ENCODE assay signal across 1 cellular context in the genomic region with DNA sequence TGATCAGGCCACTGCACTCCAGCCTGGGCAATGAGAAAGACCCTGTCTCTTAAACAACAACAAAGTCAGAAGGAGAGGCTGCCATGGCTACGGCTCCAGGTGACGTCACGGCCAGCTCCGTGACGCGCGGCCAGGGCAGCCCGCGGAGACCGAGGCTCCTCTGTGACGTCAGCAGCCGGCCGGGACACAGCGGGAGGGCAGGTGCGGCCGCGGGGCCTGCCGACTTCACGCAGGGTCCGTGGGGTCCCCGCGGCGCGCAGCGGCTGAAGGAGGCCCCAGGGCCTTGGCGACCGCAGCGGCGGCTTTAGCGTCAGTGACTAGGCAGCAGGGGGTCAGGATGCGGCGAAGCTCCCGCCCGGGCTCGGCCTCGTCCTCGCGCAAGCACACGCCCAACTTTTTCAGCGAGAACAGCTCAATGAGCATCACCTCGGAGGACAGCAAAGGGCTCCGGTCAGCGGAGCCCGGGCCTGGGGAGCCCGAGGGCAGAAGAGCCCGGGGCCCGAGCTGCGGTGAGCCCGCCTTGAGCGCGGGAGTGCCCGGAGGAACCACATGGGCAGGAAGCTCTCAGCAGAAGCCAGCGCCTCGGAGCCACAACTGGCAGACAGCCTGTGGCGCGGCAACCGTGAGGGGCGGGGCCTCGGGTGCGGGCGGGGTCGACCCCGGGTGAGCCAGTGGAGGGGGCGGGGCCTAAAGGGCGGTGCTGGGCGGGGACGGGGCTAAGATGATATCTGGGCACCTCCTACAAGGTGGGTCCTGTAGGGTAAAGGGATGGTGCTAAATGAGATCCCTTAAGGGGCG.
A peak's percentile ranks its signal among the peaks of the same experiment; 100 is the strongest.
TF ChIP-seq lines count a peak whose summit lies in the region.

A gene with protein sequence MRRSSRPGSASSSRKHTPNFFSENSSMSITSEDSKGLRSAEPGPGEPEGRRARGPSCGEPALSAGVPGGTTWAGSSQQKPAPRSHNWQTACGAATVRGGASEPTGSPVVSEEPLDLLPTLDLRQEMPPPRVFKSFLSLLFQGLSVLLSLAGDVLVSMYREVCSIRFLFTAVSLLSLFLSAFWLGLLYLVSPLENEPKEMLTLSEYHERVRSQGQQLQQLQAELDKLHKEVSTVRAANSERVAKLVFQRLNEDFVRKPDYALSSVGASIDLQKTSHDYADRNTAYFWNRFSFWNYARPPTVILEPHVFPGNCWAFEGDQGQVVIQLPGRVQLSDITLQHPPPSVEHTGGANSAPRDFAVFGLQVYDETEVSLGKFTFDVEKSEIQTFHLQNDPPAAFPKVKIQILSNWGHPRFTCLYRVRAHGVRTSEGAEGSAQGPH (plus strand): TSS at position 163 of the 798 bp plus-strand sequence. CDS start 175 bp downstream, at position 338.

TF ChIP-seq in HEK293, 187 proteins besides CTCF, POLR2A, EP300 and RAD21 (continued from another document and continues in another):
- TF ChIP-seq, protein P1, sequence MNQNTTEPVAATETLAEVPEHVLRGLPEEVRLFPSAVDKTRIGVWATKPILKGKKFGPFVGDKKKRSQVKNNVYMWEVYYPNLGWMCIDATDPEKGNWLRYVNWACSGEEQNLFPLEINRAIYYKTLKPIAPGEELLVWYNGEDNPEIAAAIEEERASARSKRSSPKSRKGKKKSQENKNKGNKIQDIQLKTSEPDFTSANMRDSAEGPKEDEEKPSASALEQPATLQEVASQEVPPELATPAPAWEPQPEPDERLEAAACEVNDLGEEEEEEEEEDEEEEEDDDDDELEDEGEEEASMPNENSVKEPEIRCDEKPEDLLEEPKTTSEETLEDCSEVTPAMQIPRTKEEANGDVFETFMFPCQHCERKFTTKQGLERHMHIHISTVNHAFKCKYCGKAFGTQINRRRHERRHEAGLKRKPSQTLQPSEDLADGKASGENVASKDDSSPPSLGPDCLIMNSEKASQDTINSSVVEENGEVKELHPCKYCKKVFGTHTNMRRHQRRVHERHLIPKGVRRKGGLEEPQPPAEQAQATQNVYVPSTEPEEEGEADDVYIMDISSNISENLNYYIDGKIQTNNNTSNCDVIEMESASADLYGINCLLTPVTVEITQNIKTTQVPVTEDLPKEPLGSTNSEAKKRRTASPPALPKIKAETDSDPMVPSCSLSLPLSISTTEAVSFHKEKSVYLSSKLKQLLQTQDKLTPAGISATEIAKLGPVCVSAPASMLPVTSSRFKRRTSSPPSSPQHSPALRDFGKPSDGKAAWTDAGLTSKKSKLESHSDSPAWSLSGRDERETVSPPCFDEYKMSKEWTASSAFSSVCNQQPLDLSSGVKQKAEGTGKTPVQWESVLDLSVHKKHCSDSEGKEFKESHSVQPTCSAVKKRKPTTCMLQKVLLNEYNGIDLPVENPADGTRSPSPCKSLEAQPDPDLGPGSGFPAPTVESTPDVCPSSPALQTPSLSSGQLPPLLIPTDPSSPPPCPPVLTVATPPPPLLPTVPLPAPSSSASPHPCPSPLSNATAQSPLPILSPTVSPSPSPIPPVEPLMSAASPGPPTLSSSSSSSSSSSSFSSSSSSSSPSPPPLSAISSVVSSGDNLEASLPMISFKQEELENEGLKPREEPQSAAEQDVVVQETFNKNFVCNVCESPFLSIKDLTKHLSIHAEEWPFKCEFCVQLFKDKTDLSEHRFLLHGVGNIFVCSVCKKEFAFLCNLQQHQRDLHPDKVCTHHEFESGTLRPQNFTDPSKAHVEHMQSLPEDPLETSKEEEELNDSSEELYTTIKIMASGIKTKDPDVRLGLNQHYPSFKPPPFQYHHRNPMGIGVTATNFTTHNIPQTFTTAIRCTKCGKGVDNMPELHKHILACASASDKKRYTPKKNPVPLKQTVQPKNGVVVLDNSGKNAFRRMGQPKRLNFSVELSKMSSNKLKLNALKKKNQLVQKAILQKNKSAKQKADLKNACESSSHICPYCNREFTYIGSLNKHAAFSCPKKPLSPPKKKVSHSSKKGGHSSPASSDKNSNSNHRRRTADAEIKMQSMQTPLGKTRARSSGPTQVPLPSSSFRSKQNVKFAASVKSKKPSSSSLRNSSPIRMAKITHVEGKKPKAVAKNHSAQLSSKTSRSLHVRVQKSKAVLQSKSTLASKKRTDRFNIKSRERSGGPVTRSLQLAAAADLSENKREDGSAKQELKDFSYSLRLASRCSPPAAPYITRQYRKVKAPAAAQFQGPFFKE (tag by site-specific recombination; IDR thresholded peaks at IDR 0.05; ENCODE audit: borderline replicate concordance), result no peak
- peak; percentile 98 for TF ChIP-seq ZBTB21 (tag by site-specific recombination; IDR thresholded peaks at IDR 0.05)
- TF ChIP-seq, protein P2, sequence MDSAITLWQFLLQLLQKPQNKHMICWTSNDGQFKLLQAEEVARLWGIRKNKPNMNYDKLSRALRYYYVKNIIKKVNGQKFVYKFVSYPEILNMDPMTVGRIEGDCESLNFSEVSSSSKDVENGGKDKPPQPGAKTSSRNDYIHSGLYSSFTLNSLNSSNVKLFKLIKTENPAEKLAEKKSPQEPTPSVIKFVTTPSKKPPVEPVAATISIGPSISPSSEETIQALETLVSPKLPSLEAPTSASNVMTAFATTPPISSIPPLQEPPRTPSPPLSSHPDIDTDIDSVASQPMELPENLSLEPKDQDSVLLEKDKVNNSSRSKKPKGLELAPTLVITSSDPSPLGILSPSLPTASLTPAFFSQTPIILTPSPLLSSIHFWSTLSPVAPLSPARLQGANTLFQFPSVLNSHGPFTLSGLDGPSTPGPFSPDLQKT (IDR thresholded peaks at IDR 0.05; ENCODE audit: borderline replicate concordance, low read depth, low read length), result no peak
- no peak for TF ChIP-seq ZNF211 (tag by site-specific recombination; IDR thresholded peaks at IDR 0.05; ENCODE audit: low read depth)
- no peak for TF ChIP-seq ZNF239 (tag by site-specific recombination; IDR thresholded peaks at IDR 0.05)
- TF ChIP-seq, protein P3, sequence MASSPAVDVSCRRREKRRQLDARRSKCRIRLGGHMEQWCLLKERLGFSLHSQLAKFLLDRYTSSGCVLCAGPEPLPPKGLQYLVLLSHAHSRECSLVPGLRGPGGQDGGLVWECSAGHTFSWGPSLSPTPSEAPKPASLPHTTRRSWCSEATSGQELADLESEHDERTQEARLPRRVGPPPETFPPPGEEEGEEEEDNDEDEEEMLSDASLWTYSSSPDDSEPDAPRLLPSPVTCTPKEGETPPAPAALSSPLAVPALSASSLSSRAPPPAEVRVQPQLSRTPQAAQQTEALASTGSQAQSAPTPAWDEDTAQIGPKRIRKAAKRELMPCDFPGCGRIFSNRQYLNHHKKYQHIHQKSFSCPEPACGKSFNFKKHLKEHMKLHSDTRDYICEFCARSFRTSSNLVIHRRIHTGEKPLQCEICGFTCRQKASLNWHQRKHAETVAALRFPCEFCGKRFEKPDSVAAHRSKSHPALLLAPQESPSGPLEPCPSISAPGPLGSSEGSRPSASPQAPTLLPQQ (tag by site-specific recombination; IDR thresholded peaks at IDR 0.05), result peak; percentile 64
- no peak for TF ChIP-seq ZNF555 (tag by site-specific recombination; conservative IDR thresholded peaks at IDR 0.05)
- peak; percentile 21; the same call in 1 of the 2 replicates for TF ChIP-seq KLF10 (tag by site-specific recombination; IDR thresholded peaks at IDR 0.05)
- peak; percentile 62; the same call in 1 of the 2 replicates for TF ChIP-seq ZNF391 (tag by site-specific recombination; IDR thresholded peaks at IDR 0.05; ENCODE audit: borderline replicate concordance, low read depth)
- no peak for TF ChIP-seq ZNF654 (tag by site-specific recombination; IDR thresholded peaks at IDR 0.05; ENCODE audit: low read depth)
- peak; percentile 81 for TF ChIP-seq ZNF341 (tag by site-specific recombination; IDR thresholded peaks at IDR 0.05; ENCODE audit: low read depth)
- TF ChIP-seq, protein P4, sequence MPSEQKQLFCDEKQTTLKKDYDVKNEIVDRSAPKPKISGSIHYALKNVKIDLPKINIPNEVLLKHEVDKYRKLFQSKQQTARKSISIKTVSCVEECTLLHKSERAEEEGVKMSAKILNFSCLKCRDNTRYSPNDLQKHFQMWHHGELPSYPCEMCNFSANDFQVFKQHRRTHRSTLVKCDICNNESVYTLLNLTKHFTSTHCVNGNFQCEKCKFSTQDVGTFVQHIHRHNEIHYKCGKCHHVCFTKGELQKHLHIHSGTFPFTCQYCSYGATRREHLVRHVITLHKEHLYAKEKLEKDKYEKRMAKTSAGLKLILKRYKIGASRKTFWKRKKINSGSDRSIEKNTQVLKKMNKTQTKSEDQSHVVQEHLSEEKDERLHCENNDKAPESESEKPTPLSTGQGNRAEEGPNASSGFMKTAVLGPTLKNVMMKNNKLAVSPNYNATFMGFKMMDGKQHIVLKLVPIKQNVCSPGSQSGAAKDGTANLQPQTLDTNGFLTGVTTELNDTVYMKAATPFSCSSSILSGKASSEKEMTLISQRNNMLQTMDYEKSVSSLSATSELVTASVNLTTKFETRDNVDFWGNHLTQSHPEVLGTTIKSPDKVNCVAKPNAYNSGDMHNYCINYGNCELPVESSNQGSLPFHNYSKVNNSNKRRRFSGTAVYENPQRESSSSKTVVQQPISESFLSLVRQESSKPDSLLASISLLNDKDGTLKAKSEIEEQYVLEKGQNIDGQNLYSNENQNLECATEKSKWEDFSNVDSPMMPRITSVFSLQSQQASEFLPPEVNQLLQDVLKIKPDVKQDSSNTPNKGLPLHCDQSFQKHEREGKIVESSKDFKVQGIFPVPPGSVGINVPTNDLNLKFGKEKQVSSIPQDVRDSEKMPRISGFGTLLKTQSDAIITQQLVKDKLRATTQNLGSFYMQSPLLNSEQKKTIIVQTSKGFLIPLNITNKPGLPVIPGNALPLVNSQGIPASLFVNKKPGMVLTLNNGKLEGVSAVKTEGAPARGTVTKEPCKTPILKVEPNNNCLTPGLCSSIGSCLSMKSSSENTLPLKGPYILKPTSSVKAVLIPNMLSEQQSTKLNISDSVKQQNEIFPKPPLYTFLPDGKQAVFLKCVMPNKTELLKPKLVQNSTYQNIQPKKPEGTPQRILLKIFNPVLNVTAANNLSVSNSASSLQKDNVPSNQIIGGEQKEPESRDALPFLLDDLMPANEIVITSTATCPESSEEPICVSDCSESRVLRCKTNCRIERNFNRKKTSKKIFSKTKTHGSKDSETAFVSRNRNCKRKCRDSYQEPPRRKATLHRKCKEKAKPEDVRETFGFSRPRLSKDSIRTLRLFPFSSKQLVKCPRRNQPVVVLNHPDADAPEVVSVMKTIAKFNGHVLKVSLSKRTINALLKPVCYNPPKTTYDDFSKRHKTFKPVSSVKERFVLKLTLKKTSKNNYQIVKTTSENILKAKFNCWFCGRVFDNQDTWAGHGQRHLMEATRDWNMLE (tag by site-specific recombination; conservative IDR thresholded peaks at IDR 0.05; ENCODE audit: low read depth), result no peak
- TF ChIP-seq ZXDB (tag by site-specific recombination; IDR thresholded peaks at IDR 0.05), result peak; percentile 87
- TF ChIP-seq MZF1 (tag by site-specific recombination; IDR thresholded peaks at IDR 0.05; ENCODE audit: borderline replicate concordance), result no peak
- no peak; the same call in 1 of the 2 replicates for TF ChIP-seq SP2 (tag by site-specific recombination; IDR thresholded peaks at IDR 0.05)
- no peak for TF ChIP-seq ZNF621 (tag by site-specific recombination; IDR thresholded peaks at IDR 0.05)
- TF ChIP-seq GFI1B (tag by site-specific recombination; IDR thresholded peaks at IDR 0.05), result no peak
- TF ChIP-seq, protein P5, sequence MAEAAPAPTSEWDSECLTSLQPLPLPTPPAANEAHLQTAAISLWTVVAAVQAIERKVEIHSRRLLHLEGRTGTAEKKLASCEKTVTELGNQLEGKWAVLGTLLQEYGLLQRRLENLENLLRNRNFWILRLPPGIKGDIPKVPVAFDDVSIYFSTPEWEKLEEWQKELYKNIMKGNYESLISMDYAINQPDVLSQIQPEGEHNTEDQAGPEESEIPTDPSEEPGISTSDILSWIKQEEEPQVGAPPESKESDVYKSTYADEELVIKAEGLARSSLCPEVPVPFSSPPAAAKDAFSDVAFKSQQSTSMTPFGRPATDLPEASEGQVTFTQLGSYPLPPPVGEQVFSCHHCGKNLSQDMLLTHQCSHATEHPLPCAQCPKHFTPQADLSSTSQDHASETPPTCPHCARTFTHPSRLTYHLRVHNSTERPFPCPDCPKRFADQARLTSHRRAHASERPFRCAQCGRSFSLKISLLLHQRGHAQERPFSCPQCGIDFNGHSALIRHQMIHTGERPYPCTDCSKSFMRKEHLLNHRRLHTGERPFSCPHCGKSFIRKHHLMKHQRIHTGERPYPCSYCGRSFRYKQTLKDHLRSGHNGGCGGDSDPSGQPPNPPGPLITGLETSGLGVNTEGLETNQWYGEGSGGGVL (tag by site-specific recombination; IDR thresholded peaks at IDR 0.05), result no peak; the same call in 1 of the 2 replicates
- TF ChIP-seq, protein P6, sequence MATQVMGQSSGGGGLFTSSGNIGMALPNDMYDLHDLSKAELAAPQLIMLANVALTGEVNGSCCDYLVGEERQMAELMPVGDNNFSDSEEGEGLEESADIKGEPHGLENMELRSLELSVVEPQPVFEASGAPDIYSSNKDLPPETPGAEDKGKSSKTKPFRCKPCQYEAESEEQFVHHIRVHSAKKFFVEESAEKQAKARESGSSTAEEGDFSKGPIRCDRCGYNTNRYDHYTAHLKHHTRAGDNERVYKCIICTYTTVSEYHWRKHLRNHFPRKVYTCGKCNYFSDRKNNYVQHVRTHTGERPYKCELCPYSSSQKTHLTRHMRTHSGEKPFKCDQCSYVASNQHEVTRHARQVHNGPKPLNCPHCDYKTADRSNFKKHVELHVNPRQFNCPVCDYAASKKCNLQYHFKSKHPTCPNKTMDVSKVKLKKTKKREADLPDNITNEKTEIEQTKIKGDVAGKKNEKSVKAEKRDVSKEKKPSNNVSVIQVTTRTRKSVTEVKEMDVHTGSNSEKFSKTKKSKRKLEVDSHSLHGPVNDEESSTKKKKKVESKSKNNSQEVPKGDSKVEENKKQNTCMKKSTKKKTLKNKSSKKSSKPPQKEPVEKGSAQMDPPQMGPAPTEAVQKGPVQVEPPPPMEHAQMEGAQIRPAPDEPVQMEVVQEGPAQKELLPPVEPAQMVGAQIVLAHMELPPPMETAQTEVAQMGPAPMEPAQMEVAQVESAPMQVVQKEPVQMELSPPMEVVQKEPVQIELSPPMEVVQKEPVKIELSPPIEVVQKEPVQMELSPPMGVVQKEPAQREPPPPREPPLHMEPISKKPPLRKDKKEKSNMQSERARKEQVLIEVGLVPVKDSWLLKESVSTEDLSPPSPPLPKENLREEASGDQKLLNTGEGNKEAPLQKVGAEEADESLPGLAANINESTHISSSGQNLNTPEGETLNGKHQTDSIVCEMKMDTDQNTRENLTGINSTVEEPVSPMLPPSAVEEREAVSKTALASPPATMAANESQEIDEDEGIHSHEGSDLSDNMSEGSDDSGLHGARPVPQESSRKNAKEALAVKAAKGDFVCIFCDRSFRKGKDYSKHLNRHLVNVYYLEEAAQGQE (tag by site-specific recombination; IDR thresholded peaks at IDR 0.05), result 0 out of 2 replicates have a peak, but pooled peaks have one; percentile 13
- TF ChIP-seq, protein P7, sequence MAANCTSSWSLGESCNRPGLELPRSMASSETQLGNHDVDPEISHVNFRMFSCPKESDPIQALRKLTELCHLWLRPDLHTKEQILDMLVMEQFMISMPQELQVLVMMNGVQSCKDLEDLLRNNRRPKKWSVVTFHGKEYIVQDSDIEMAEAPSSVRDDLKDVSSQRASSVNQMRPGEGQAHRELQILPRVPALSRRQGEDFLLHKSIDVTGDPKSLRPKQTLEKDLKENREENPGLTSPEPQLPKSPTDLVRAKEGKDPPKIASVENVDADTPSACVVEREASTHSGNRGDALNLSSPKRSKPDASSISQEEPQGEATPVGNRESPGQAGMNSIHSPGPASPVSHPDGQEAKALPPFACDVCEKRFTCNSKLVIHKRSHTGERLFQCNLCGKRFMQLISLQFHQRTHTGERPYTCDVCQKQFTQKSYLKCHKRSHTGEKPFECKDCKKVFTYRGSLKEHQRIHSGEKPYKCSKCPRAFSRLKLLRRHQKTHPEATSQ (tag by site-specific recombination; IDR thresholded peaks at IDR 0.05), result peak; percentile 95
- no peak for TF ChIP-seq ZNF664 (tag by site-specific recombination; IDR thresholded peaks at IDR 0.05)
